Comparison of ENCODE assay signal across 19 cellular contexts in genomic region chr2:226529556-226529955, GRCh38.
"Had no signal": no experiment of that assay in that cellular context is flagged by ENCODE, and none has a peak within 500 bp of the region (broad histone marks: within the 10 kb centered on the region; RNA-seq: fewer than 3 reads in every experiment).

No MANE protein-coding gene starts in this region.

- ATAC-seq: SK-N-SH treated with all-trans-retinoic acid at 6 μM for 48 hours had no signal

- DNase-seq: Karpas-422, KBM-7, MM.1S, NCI-H1092 treated with DMSO at 0.1 percent for 48 hours, NCI-H1436, NCI-H187, NCI-H2029, NCI-H2081 treated with DMSO at 0.1 percent for 48 hours, NCI-H2171, NCI-H226, NCI-H446, NCI-H510A, NCI-H524 treated with DMSO at 0.1 percent for 48 hours, NCI-H69, NCI-H774, RPMI8226, SHP77 had no signal

- H3K27ac ChIP-seq: HL-60 had no signal
